13 cellular contexts compared by ENCODE assay signal in the genomic region with DNA sequence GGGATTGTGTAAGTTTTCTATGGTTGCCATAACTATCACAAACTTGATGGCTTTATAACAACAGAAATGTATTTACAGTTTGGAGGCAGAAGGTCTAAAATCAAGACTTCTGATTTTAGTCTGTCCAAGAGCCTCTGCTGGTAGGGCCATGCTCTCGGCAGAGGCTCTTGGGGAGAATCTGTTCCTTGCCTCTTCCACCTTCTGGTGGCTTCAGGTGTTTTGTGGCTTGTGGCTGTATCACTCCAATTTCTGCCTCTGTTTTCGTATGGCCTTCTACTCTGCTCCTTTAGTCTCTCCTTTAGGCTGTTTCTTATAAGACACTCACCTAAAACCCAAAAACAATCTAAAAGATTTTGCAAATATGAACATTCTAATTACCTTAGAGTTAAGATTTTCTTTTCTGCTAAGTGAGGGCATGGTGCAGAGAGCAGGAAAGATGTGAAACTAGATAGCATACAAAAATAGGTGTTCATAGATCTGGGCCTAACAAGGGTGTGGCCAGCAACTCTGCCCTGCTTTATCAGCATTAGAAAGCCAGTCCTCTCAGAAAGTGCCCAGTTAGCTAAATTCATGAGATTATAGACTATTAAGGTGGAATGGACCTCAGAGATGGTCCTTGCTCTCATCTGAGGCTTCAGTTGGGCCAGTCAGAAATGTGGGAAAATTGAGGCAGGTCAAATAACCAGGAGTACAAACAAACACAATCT.
DNase-seq lines count a peak whose midpoint lies in the region; ATAC-seq and TF ChIP-seq lines count a peak whose summit lies in the region.
"Had no signal": no experiment of that assay in that cellular context is flagged by ENCODE, and none has a peak within 500 bp of the region (broad histone marks: within the 10 kb centered on the region; RNA-seq: fewer than 3 reads in every experiment).

No MANE protein-coding gene starts in this region.

- H3K27me3 ChIP-seq in uterus: no peaks in the 10 kb centered on the region

- H3K27ac ChIP-seq in mesodermal cell (ENCODE audit: low read depth, low read length, severe bottlenecking) (peak overlapping the region; percentile 87), uterus (peak overlapping the region; percentile 41 to 48)

- peaks cover 7% of the 10 kb centered on the region for H3K27me3 Mint-ChIP-seq in activated naive CD4-positive, alpha-beta T cell treated with anti-CD3 and anti-CD28 coated beads, Interleukin-2, amount 10 ng/mL, durations not matched to agents 7 days and 5 days
- peaks cover 9% of the 10 kb centered on the region for H3K27me3 Mint-ChIP-seq in activated T-helper 17 cell treated with anti-CD3 and anti-CD28 coated beads, Interleukin-2, amount 50 U/mL, for 72 hours

- H3K36me3 ChIP-seq in mesodermal cell (ENCODE audit: control insufficient read depth, insufficient read depth, low read length) (no peaks in the 10 kb centered on the region), uterus (no peaks in the 10 kb centered on the region)

- TF ChIP-seq POLR2A in uterus (IDR thresholded peaks at IDR 0.05): no peak

- no peak overlapping the region for H3K4me3 ChIP-seq in mesodermal cell (ENCODE audit: extremely low read depth, insufficient read depth, low read length, poor library complexity, severe bottlenecking)
- H3K4me3 ChIP-seq in uterus: no peak overlapping the region

- peaks cover 49% of the 10 kb centered on the region for H3K36me3 Mint-ChIP-seq in activated naive CD4-positive, alpha-beta T cell treated with anti-CD3 and anti-CD28 coated beads, Interleukin-2, amount 10 ng/mL, durations not matched to agents 7 days and 5 days
- no peaks in the 10 kb centered on the region for H3K36me3 Mint-ChIP-seq in activated T-helper 17 cell treated with anti-CD3 and anti-CD28 coated beads, Interleukin-2, amount 50 U/mL, for 72 hours (ENCODE audit: low read depth)
- H3K36me3 Mint-ChIP-seq: brain had no signal

- H3K27ac Mint-ChIP-seq in activated naive CD4-positive, alpha-beta T cell treated with anti-CD3 and anti-CD28 coated beads, Interleukin-2, amount 10 ng/mL, durations not matched to agents 7 days and 5 days: peak overlapping the region; percentile 67
- H3K27ac Mint-ChIP-seq in activated T-helper 17 cell treated with anti-CD3 and anti-CD28 coated beads, Interleukin-2, amount 50 U/mL, for 72 hours: no peak overlapping the region

- CTCF ChIA-PET in activated naive CD4-positive, alpha-beta T cell treated with anti-CD3 and anti-CD28 coated beads, Interleukin-2, amount 10 ng/mL, durations not matched to agents 7 days and 5 days (lab: Charles Lee): interaction anchor here (1.3 to 1.5 kb wide), 2 partner anchors 17 to 290 kb away, joined by 4 read pairs; no protein-coding TSS in a partner anchor

- 83% methylated on average over 1 of the region's 2 CpGs for WGBS in mesodermal cell (ENCODE audit: insufficient coverage in 2 of 2), 2 experiments

- no peak for DNase-seq in activated naive CD4-positive, alpha-beta T cell treated with anti-CD3 and anti-CD28 coated beads, Interleukin-2, amount 10 ng/mL, durations not matched to agents 7 days and 5 days
- no peak for DNase-seq in activated naive CD4-positive, alpha-beta T cell treated with Interleukin-2 at 50 U/mL for 16 hours
- no peak for DNase-seq in uterus
- no peak for DNase-seq in cerebellar nuclear complex (lab: John Stamatoyannopoulos, UW)
- no peak for DNase-seq in GM20000 (ENCODE audit: low spot score)
- DNase-seq in foreskin melanocyte: no peak
- DNase-seq: activated CD4-positive, CD25-positive, alpha-beta regulatory T cell; DMS79; NCI-H2029 had no signal

- TF ChIP-seq CTCF in uterus (IDR thresholded peaks at IDR 0.05) (no peak), GM20000 (IDR thresholded peaks at IDR 0.05; ENCODE audit: extremely low read depth, missing control alignments) (no peak)

- H3K9me3 Mint-ChIP-seq in activated naive CD4-positive, alpha-beta T cell treated with anti-CD3 and anti-CD28 coated beads, Interleukin-2, amount 10 ng/mL, durations not matched to agents 7 days and 5 days: no peaks in the 10 kb centered on the region
- H3K9me3 Mint-ChIP-seq in activated T-helper 17 cell treated with anti-CD3 and anti-CD28 coated beads, Interleukin-2, amount 50 U/mL, for 72 hours: no peaks in the 10 kb centered on the region
- H3K9me3 Mint-ChIP-seq: brain, neural crest cell had no signal

- H3K4me1 Mint-ChIP-seq in activated naive CD4-positive, alpha-beta T cell treated with anti-CD3 and anti-CD28 coated beads, Interleukin-2, amount 10 ng/mL, durations not matched to agents 7 days and 5 days: peaks cover 59% of the 10 kb centered on the region
- peaks cover 11% of the 10 kb centered on the region for H3K4me1 Mint-ChIP-seq in activated T-helper 17 cell treated with anti-CD3 and anti-CD28 coated beads, Interleukin-2, amount 50 U/mL, for 72 hours
- H3K4me1 Mint-ChIP-seq: brain had no signal

- no peak overlapping the region for H3K4me3 Mint-ChIP-seq in activated naive CD4-positive, alpha-beta T cell treated with anti-CD3 and anti-CD28 coated beads, Interleukin-2, amount 10 ng/mL, durations not matched to agents 7 days and 5 days
- H3K4me3 Mint-ChIP-seq in activated T-helper 17 cell treated with anti-CD3 and anti-CD28 coated beads, Interleukin-2, amount 50 U/mL, for 72 hours: no peak overlapping the region
- H3K4me3 Mint-ChIP-seq: brain, neural crest cell had no signal

- intact Hi-C loops in uterus (cut with DNase I; ENCODE audit: low total_unique reads): no loop called here

- H3K9me3 ChIP-seq in mesodermal cell (ENCODE audit: control insufficient read depth, low read length) (no peaks in the 10 kb centered on the region), uterus (no peaks in the 10 kb centered on the region)

- peak; percentile 25 for ATAC-seq in activated T-helper 17 cell treated with anti-CD3 and anti-CD28 coated beads, Interleukin-2, amount 50 U/mL, for 72 hours (replicated peaks)

- H3K4me1 ChIP-seq in mesodermal cell (ENCODE audit: control insufficient read depth, insufficient read depth, low read length, poor library complexity, severe bottlenecking) (peaks cover 35% of the 10 kb centered on the region), uterus (no peaks in the 10 kb centered on the region)
